Comparison of ENCODE assay signal across 20 cellular contexts in the genomic region with DNA sequence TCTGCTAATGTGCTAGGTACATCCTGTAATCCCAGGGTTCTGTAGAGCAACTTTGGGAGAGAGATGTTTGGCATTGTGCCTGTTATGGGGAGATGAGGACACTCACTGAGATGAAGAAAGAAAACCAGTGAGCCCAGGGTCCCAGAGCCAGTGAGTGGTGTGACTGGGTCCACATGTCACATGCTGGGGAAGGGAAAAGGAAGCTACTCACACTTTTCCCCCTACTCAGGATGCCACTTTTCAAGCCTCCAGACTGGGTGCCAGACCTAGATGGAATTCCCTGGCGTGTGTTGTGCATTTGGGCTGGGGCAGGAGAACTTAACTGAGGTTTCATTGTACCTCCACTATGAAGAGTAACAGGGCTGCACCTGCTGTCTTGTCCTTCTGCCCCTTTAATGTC. TPM values are rescaled to one million over a fixed set of nuclear protein-coding genes. Genes with fewer than 3 reads are reported as not detected.
DNase-seq lines count a peak whose midpoint lies in the region; ATAC-seq and TF ChIP-seq lines count a peak whose summit lies in the region.
"Had no signal": no experiment of that assay in that cellular context is flagged by ENCODE, and none has a peak within 500 bp of the region (broad histone marks: within the 10 kb centered on the region; RNA-seq: fewer than 3 reads in every experiment).

No MANE protein-coding gene starts in this region.

- H3K9me3 Mint-ChIP-seq in CD14-positive monocyte, result peaks cover 0 to 2% (median 0%) of the 10 kb centered on the region in 7 donors
- H3K9me3 Mint-ChIP-seq in activated T-helper 17 cell treated with anti-CD3 and anti-CD28 coated beads, Interleukin-2, amount 50 U/mL, for 72 hours, result no peaks in the 10 kb centered on the region
- H3K9me3 Mint-ChIP-seq: CD4-positive, CD25-positive, alpha-beta regulatory T cell had no signal

- TF ChIP-seq CTCF in CD14-positive monocyte (IDR thresholded peaks at IDR 0.05) (no peak), Loucy (conservative IDR thresholded peaks at IDR 0.05; ENCODE audit: low read length) (no peak), neutrophil (IDR thresholded peaks at IDR 0.05) (no peak)

- H3F3A ChIP-seq in Loucy (ENCODE audit: low read depth), result no peaks in the 10 kb centered on the region

- no peaks in the 10 kb centered on the region for H3K27me3 Mint-ChIP-seq in CD14-positive monocyte (ENCODE audit: low read depth in 3 of 3)
- no peaks in the 10 kb centered on the region for H3K27me3 Mint-ChIP-seq in activated T-helper 17 cell treated with anti-CD3 and anti-CD28 coated beads, Interleukin-2, amount 50 U/mL, for 72 hours
- H3K27me3 Mint-ChIP-seq: CD4-positive, CD25-positive, alpha-beta regulatory T cell had no signal

- intact Hi-C loops in CD14-positive monocyte (cut with micrococcal nuclease), result no loop called here

- H3K4me1 Mint-ChIP-seq in CD14-positive monocyte, result peaks cover 54% of the 10 kb centered on the region
- H3K4me1 Mint-ChIP-seq in activated T-helper 17 cell treated with anti-CD3 and anti-CD28 coated beads, Interleukin-2, amount 50 U/mL, for 72 hours, result peaks cover 46% of the 10 kb centered on the region

- peaks cover 99% of the 10 kb centered on the region for H3K79me2 ChIP-seq in Loucy (ENCODE audit: insufficient read depth, low read length)

- H4K20me1 ChIP-seq in Loucy (ENCODE audit: insufficient read depth, low read length, poor library complexity, severe bottlenecking), result peaks cover 84% of the 10 kb centered on the region

- H3K36me3 Mint-ChIP-seq in CD14-positive monocyte, result peaks cover 19 to 33% of the 10 kb centered on the region in 2 donors
- peaks cover 94% of the 10 kb centered on the region for H3K36me3 Mint-ChIP-seq in activated T-helper 17 cell treated with anti-CD3 and anti-CD28 coated beads, Interleukin-2, amount 50 U/mL, for 72 hours (ENCODE audit: low read depth)

- H3K36me3 ChIP-seq in Loucy (ENCODE audit: insufficient read depth, low read length), result peaks cover 67% of the 10 kb centered on the region
- H3K36me3 ChIP-seq in neutrophil, result no peaks in the 10 kb centered on the region

- no peak overlapping the region for H2AFZ ChIP-seq in Loucy (ENCODE audit: low read length)

- no peak for ATAC-seq in activated T-helper 17 cell treated with anti-CD3 and anti-CD28 coated beads, Interleukin-2, amount 50 U/mL, for 72 hours (replicated peaks)
- ATAC-seq: SK-N-SH treated with all-trans-retinoic acid at 6 μM for 48 hours had no signal

- peak overlapping the region; percentile 1 to 64 for H3K4me3 Mint-ChIP-seq in CD14-positive monocyte
- peak overlapping the region; percentile 35 for H3K4me3 Mint-ChIP-seq in activated T-helper 17 cell treated with anti-CD3 and anti-CD28 coated beads, Interleukin-2, amount 50 U/mL, for 72 hours
- H3K4me3 Mint-ChIP-seq: CD4-positive, CD25-positive, alpha-beta regulatory T cell had no signal

- no peaks in the 10 kb centered on the region for H3K9me2 ChIP-seq in Loucy (replicated peaks; ENCODE audit: low read depth, low read length)

- H3K9me3 ChIP-seq in Loucy (ENCODE audit: insufficient read depth, low read depth, low read length) (no peaks in the 10 kb centered on the region), neutrophil (no peaks in the 10 kb centered on the region)

- no peaks in the 10 kb centered on the region for H3K27me3 ChIP-seq in Loucy (ENCODE audit: insufficient read depth, low read length, poor library complexity, severe bottlenecking)
- no peaks in the 10 kb centered on the region for H3K27me3 ChIP-seq in neutrophil

- peak overlapping the region; percentile 80 for H3K4me2 ChIP-seq in Loucy (ENCODE audit: low read depth, low read length, poor library complexity, severe bottlenecking)

- peak overlapping the region; percentile 47 for H3K9ac ChIP-seq in Loucy (ENCODE audit: low read depth, low read length, poor library complexity, severe bottlenecking)

- peak overlapping the region; percentile 74 to 93 (median 88) for H3K27ac Mint-ChIP-seq in CD14-positive monocyte
- H3K27ac Mint-ChIP-seq in activated T-helper 17 cell treated with anti-CD3 and anti-CD28 coated beads, Interleukin-2, amount 50 U/mL, for 72 hours, result no peak overlapping the region
- H3K27ac Mint-ChIP-seq: CD4-positive, CD25-positive, alpha-beta regulatory T cell had no signal

- DNase-seq in CD14-positive monocyte (ENCODE audit: low spot score) (no peak), T-helper 9 cell (no peak), OCI-M1 (lab: John Stamatoyannopoulos, UW) (no peak), T1000 (lab: John Stamatoyannopoulos, UW) (no peak)
- DNase-seq: ACHN; CD4-positive, CD25-positive, alpha-beta regulatory T cell; COR-L47; DMS 273 treated with DMSO at 0.1 percent for 48 hours; DND-41; NCI-H1105; NCI-H2081; NCI-H2171 treated with DMSO at 0.1 percent for 48 hours; NCI-H446 treated with DMSO at 0.1 percent for 48 hours; NCI-H69; RPMI8226; SIG-M5 had no signal

- H3K4me1 ChIP-seq in Loucy (ENCODE audit: insufficient read depth, low read length, poor library complexity, severe bottlenecking) (peaks cover 66% of the 10 kb centered on the region), neutrophil (ENCODE audit: control insufficient read depth in 1 of 2, insufficient read depth in 1 of 2, low read depth in 1 of 2, low read length in 1 of 2) (peaks cover 63 to 64% of the 10 kb centered on the region in 2 experiments)

- H3K27ac ChIP-seq in neutrophil, result peak overlapping the region; percentile 77

- peak overlapping the region; percentile 56 for H3K4me3 ChIP-seq in Loucy (ENCODE audit: low read length, poor library complexity, severe bottlenecking)
- H3K4me3 ChIP-seq in neutrophil (ENCODE audit: low read depth in 1 of 2, low read length in 1 of 2), result no peak overlapping the region

RNA-seq across cellular contexts. Expression of a gene that starts 10.0 kb away (rescaled TPM):
- 10 to 100 TPM; 13.6 to 14.8 TPM for polyA plus RNA-seq in CD14-positive monocyte
- 100 to 1,000 TPM in 1 of 2 donors, 10 to 100 TPM in 1; 75.4 to 309 TPM for total RNA-seq in activated T-helper 17 cell treated with anti-CD3 and anti-CD28 coated beads, Interleukin-2, amount 50 U/mL, for 72 hours
